In genomic region chr5:139849501-139849900, GRCh38 we compare ENCODE assay signal across 15 cellular contexts. TPM values are rescaled to one million over a fixed set of nuclear protein-coding genes. Genes with fewer than 3 reads are reported as not detected.
A peak's percentile ranks its signal among the peaks of the same experiment; 100 is the strongest.
DNase-seq lines count a peak whose midpoint lies in the region; ATAC-seq and TF ChIP-seq lines count a peak whose summit lies in the region.
"Had no signal": no experiment of that assay in that cellular context is flagged by ENCODE, and none has a peak within 500 bp of the region (broad histone marks: within the 10 kb centered on the region; RNA-seq: fewer than 3 reads in every experiment).

No MANE protein-coding gene starts in this region.

- H3K9me3 ChIP-seq in BLaER1 (no peaks in the 10 kb centered on the region), MG63 (no peaks in the 10 kb centered on the region), uterus (no peaks in the 10 kb centered on the region)
- H3K9me3 ChIP-seq in CD4-positive, alpha-beta memory T cell (ENCODE audit: control insufficient read depth in 1 of 2, low read length in 2 of 2) = no peaks in the 10 kb centered on the region
- H3K9me3 ChIP-seq: pancreas had no signal

- intact Hi-C loops in CD4-positive, alpha-beta memory T cell (cut with micrococcal nuclease) = loop anchor here (5.0 to 10.0 kb wide), 2 partner anchors 445 to 788 kb away; partner anchors contain the start of genes SPATA24 and TMCO6
- intact Hi-C loops in uterus (cut with DNase I; ENCODE audit: low total_unique reads) = no loop called here

- H3K4me1 Mint-ChIP-seq in CD4-positive, alpha-beta memory T cell = peaks cover 6 to 23% (median 14%) of the 10 kb centered on the region in 4 donors
- H3K4me1 Mint-ChIP-seq in activated naive CD8-positive, alpha-beta T cell treated with anti-CD3 and anti-CD28 coated beads, Interleukin-2, amount 50 U/mL, for 24 hours = peaks cover 5% of the 10 kb centered on the region
- peaks cover 5% of the 10 kb centered on the region for H3K4me1 Mint-ChIP-seq in nephron

- no peak for TF ChIP-seq POLR2A in uterus (IDR thresholded peaks at IDR 0.05)

- CTCF ChIA-PET in CD4-positive, alpha-beta memory T cell (lab: Charles Lee; ENCODE audit: partially characterized antibody) = interaction anchor here (1.0 to 2.9 kb wide), 5 partner anchors 8 to 120 kb away, joined by 3 to 22 read pairs (median 5); no protein-coding TSS in a partner anchor

- no peak for ATAC-seq in activated naive CD8-positive, alpha-beta T cell treated with anti-CD3 and anti-CD28 coated beads, Interleukin-2, amount 50 U/mL, for 24 hours
- no peak for ATAC-seq in HG02678 (IDR thresholded peaks at IDR 0.05; ENCODE audit: unreplicated experiment)

- H3K27me3 ChIP-seq in BLaER1 (peaks cover 23% of the 10 kb centered on the region), MG63 (no peaks in the 10 kb centered on the region), uterus (no peaks in the 10 kb centered on the region)
- peaks cover 8% of the 10 kb centered on the region for H3K27me3 ChIP-seq in CD4-positive, alpha-beta memory T cell (ENCODE audit: insufficient read depth, low read length)
- H3K27me3 ChIP-seq: pancreas had no signal

- H3K27ac ChIP-seq in BLaER1 (no peak overlapping the region), uterus (no peak overlapping the region)
- no peak overlapping the region for H3K27ac ChIP-seq in CD4-positive, alpha-beta memory T cell (ENCODE audit: low read depth, low read length)
- H3K27ac ChIP-seq: cardiac muscle cell, pancreas had no signal

- H3K9me3 Mint-ChIP-seq in CD4-positive, alpha-beta memory T cell = peaks cover 0 to 1% (median 0%) of the 10 kb centered on the region in 8 donors
- no peaks in the 10 kb centered on the region for H3K9me3 Mint-ChIP-seq in activated naive CD8-positive, alpha-beta T cell treated with anti-CD3 and anti-CD28 coated beads, Interleukin-2, amount 50 U/mL, for 24 hours
- no peaks in the 10 kb centered on the region for H3K9me3 Mint-ChIP-seq in nephron

- H3K27ac Mint-ChIP-seq in CD4-positive, alpha-beta memory T cell = peak overlapping the region; percentile 38 to 91 (median 73)
- H3K27ac Mint-ChIP-seq in activated naive CD8-positive, alpha-beta T cell treated with anti-CD3 and anti-CD28 coated beads, Interleukin-2, amount 50 U/mL, for 24 hours = no peak overlapping the region
- H3K27ac Mint-ChIP-seq in nephron = no peak overlapping the region

- H4K20me1 ChIP-seq in BLaER1 = no peaks in the 10 kb centered on the region

- H3K4me1 ChIP-seq in BLaER1 = peaks cover 16% of the 10 kb centered on the region; the same call in 1 of the 2 replicates
- peaks cover 8% of the 10 kb centered on the region for H3K4me1 ChIP-seq in CD4-positive, alpha-beta memory T cell (ENCODE audit: insufficient read depth, low read length)
- peaks cover 0 to 3% of the 10 kb centered on the region in 2 donors for H3K4me1 ChIP-seq in uterus

- no peak overlapping the region for H3K9ac ChIP-seq in BLaER1

- no peak overlapping the region for H3K4me3 ChIP-seq in BLaER1
- no peak overlapping the region for H3K4me3 ChIP-seq in CD4-positive, alpha-beta memory T cell (ENCODE audit: low read length in 2 of 2)
- no peak overlapping the region for H3K4me3 ChIP-seq in MG63
- H3K4me3 ChIP-seq in uterus = no peak overlapping the region
- H3K4me3 ChIP-seq: cardiac muscle cell had no signal

- POLR2A ChIA-PET in CD4-positive, alpha-beta memory T cell (lab: Charles Lee; ENCODE audit: partially characterized antibody) = interaction anchor here (0.9 to 1.4 kb wide), 2 partner anchors 10 to 258 kb away, joined by 3 to 5 read pairs; no protein-coding TSS in a partner anchor

- H3K36me3 ChIP-seq in BLaER1 = no peaks in the 10 kb centered on the region
- H3K36me3 ChIP-seq in CD4-positive, alpha-beta memory T cell (ENCODE audit: insufficient read depth, low read length) = no peaks in the 10 kb centered on the region
- no peaks in the 10 kb centered on the region for H3K36me3 ChIP-seq in MG63
- H3K36me3 ChIP-seq in uterus = no peaks in the 10 kb centered on the region
- H3K36me3 ChIP-seq: pancreas had no signal

- H3K36me3 Mint-ChIP-seq in CD4-positive, alpha-beta memory T cell = no peaks in the 10 kb centered on the region
- H3K36me3 Mint-ChIP-seq in activated naive CD8-positive, alpha-beta T cell treated with anti-CD3 and anti-CD28 coated beads, Interleukin-2, amount 50 U/mL, for 24 hours (ENCODE audit: low read depth) = no peaks in the 10 kb centered on the region
- H3K36me3 Mint-ChIP-seq in nephron (ENCODE audit: low read depth) = no peaks in the 10 kb centered on the region

- TF ChIP-seq CTCF in nephron (IDR thresholded peaks at IDR 0.05; ENCODE audit: unreplicated experiment in 3 of 3) = no peak
- no peak for TF ChIP-seq CTCF in uterus (IDR thresholded peaks at IDR 0.05)

- peak overlapping the region; percentile 68 to 88 (median 78) for H3K4me3 Mint-ChIP-seq in CD4-positive, alpha-beta memory T cell
- H3K4me3 Mint-ChIP-seq in activated naive CD8-positive, alpha-beta T cell treated with anti-CD3 and anti-CD28 coated beads, Interleukin-2, amount 50 U/mL, for 24 hours = peak overlapping the region; percentile 65
- H3K4me3 Mint-ChIP-seq in nephron = peak overlapping the region; percentile 68 to 73 (median 69)

- no peak for DNase-seq in CD4-positive, alpha-beta memory T cell
- no peak for DNase-seq in activated naive CD8-positive, alpha-beta T cell treated with anti-CD3 and anti-CD28 coated beads, Interleukin-2, amount 50 U/mL, for 24 hours
- DNase-seq in MG63 (no peak), uterus (no peak)
- DNase-seq: activated CD4-positive, alpha-beta T cell treated with anti-CD3 and anti-CD28 coated beads for 4 hours; activated effector memory CD4-positive, alpha-beta T cell treated with anti-CD3 and anti-CD28 coated beads, Interleukin-2, amount 50 U/mL, for 16 hours; NCI-H1417 treated with DMSO at 0.1 percent for 48 hours; NCI-H446 treated with DMSO at 0.1 percent for 48 hours; OCI-M1 had no signal

- H3K4me2 ChIP-seq in BLaER1 = peak overlapping the region; percentile 91; the same call in 1 of the 2 replicates

- peaks cover 0 to 11% of the 10 kb centered on the region in 2 donors for H3K27me3 Mint-ChIP-seq in CD4-positive, alpha-beta memory T cell
- H3K27me3 Mint-ChIP-seq in activated naive CD8-positive, alpha-beta T cell treated with anti-CD3 and anti-CD28 coated beads, Interleukin-2, amount 50 U/mL, for 24 hours = peaks cover 27% of the 10 kb centered on the region
- peaks cover 63% of the 10 kb centered on the region for H3K27me3 Mint-ChIP-seq in nephron (ENCODE audit: low read depth)

RNA-seq across cellular contexts. Expression of gene PSD2, which starts 53.9 kb away (rescaled TPM):
- not detected for total RNA-seq in CD4-positive, alpha-beta memory T cell
- not detected for polyA plus RNA-seq in CD4-positive, alpha-beta memory T cell
- total RNA-seq in MG63 (2014; rRNA removed; shearing (Covaris generic); ENCODE audit: low replicate concordance) = 0.16 TPM in 1 of 2 replicates, not detected in the other
- total RNA-seq in uterus = under 1 TPM in 2 of 4 donors, not detected in 2; 0.30 to 0.76 TPM
- total RNA-seq: fibroblast of villous mesenchyme had no signal

Comparison
In these comparisons a context has a peak if more than half of its experiments do, and no peak if none do; other contexts are left out.
1. H3K27ac Mint-ChIP-seq: peak in CD4-positive, alpha-beta memory T cell (7 of 7); none in activated naive CD8-positive, alpha-beta T cell treated with anti-CD3 and anti-CD28 coated beads, Interleukin-2, amount 50 U/mL, for 24 hours (single experiment) and nephron (0 of 3).
2. Peak in every context shown above with its lines, with median percentiles within 50 percentile points of each other: H3K4me3 Mint-ChIP-seq.